Comparison of ENCODE assay signal across 8 cellular contexts in genomic region chr7:117871778-117872538, GRCh38. TPM values are rescaled to one million over a fixed set of nuclear protein-coding genes. Genes with fewer than 3 reads are reported as not detected.
A peak's percentile ranks its signal among the peaks of the same experiment; 100 is the strongest.
DNase-seq lines count a peak whose midpoint lies in the region; ATAC-seq and TF ChIP-seq lines count a peak whose summit lies in the region.

No MANE protein-coding gene starts in this region.

- H3K27ac ChIP-seq in A673 (ENCODE audit: low read depth, low read length, poor library complexity, severe bottlenecking) (peak overlapping the region; percentile 85), MM.1S (ENCODE audit: low read length) (no peak overlapping the region), mucosa of rectum (ENCODE audit: low read depth in 2 of 2, low read length in 2 of 2) (peak overlapping the region; percentile 32 to 34), aorta (ENCODE audit: low read depth in 1 of 2, low read length in 2 of 2) (no peak overlapping the region)

- TF ChIP-seq CTCF in A673 (conservative IDR thresholded peaks at IDR 0.05; ENCODE audit: low read depth, low read length) = no peak
- no peak for TF ChIP-seq CTCF in MM.1S (IDR thresholded peaks at IDR 0.05; ENCODE audit: low read length)
- no peak for TF ChIP-seq CTCF in epithelial cell of esophagus (IDR thresholded peaks at IDR 0.05; ENCODE audit: insufficient read depth, low read depth, low read length, missing control alignments)

- H3K4me3 ChIP-seq in A673 (ENCODE audit: low read depth, low read length, poor library complexity, severe bottlenecking) = peak overlapping the region; percentile 85
- no peak overlapping the region; the same call in 1 of the 2 replicates for H3K4me3 ChIP-seq in MM.1S (ENCODE audit: low read length)
- peak overlapping the region; percentile 60 for H3K4me3 ChIP-seq in epithelial cell of esophagus (ENCODE audit: low read length)
- H3K4me3 ChIP-seq in mucosa of rectum (ENCODE audit: low read length in 2 of 2) = peak overlapping the region; percentile 13 to 73
- peak overlapping the region; percentile 37 to 86 for H3K4me3 ChIP-seq in aorta (ENCODE audit: low read length in 2 of 2)

- H3K9ac ChIP-seq in MM.1S (ENCODE audit: low read length) (no peak overlapping the region), mucosa of rectum (ENCODE audit: low read depth in 1 of 2, low read length in 2 of 2) (peak overlapping the region in 1 of 2 donors; percentile 25)

- H3K4me1 ChIP-seq in A673 (ENCODE audit: insufficient read depth, low read length, poor library complexity, severe bottlenecking) = peaks cover 61% of the 10 kb centered on the region
- peaks cover 19% of the 10 kb centered on the region; the same call in 1 of the 2 replicates for H3K4me1 ChIP-seq in MM.1S (ENCODE audit: low read length)
- H3K4me1 ChIP-seq in mucosa of rectum (ENCODE audit: control insufficient read depth in 2 of 2, insufficient read depth in 2 of 2, low read length in 2 of 2) = peaks cover 0 to 4% of the 10 kb centered on the region in 2 donors
- no peaks in the 10 kb centered on the region for H3K4me1 ChIP-seq in aorta (ENCODE audit: control insufficient read depth in 1 of 2, insufficient read depth in 2 of 2, low read length in 2 of 2)

- CTCF ChIA-PET in A673 (lab: Charles Lee) = interaction anchor here (0.6 kb wide), 1 partner anchor 50 kb away, joined by 3 read pairs; no protein-coding TSS in a partner anchor

- intact Hi-C loops in A673 (cut with micrococcal nuclease; ENCODE audit: unreplicated experiment) = loop anchor here (2.0 to 5.0 kb wide), 2 partner anchors 100 to 121 kb away; no protein-coding TSS in a partner anchor
- intact Hi-C loops in aorta (cut with DNase I) = loop anchor here (5.0 to 10.0 kb wide), 3 partner anchors 87 to 303 kb away; no protein-coding TSS in a partner anchor

- DNase-seq in A673 (ENCODE audit: low spot score) (peak; percentile 63), MM.1S (no peak), epithelial cell of esophagus (ENCODE audit: low read depth) (peak; percentile 5), aorta (peak in 1 of 2 donors; percentile 47), NCI-H128 (lab: John Stamatoyannopoulos, UW; ENCODE audit: unreplicated experiment) (no peak), DMS153 treated with DMSO at 0.1 percent for 48 hours (lab: John Stamatoyannopoulos, UW; ENCODE audit: unreplicated experiment) (no peak)

- peak; percentile 68 for ATAC-seq in aorta (ENCODE audit: low FRiP score)
- ATAC-seq in GM19328 (IDR thresholded peaks at IDR 0.05; ENCODE audit: unreplicated experiment) = no peak

- H3F3A ChIP-seq in MM.1S (ENCODE audit: insufficient read depth, low read length) = no peaks in the 10 kb centered on the region

- peak overlapping the region; percentile 85; the same call in 1 of the 2 replicates for H2AFZ ChIP-seq in MM.1S (ENCODE audit: low read length)

- H3K79me2 ChIP-seq in MM.1S (ENCODE audit: low read length) = no peaks in the 10 kb centered on the region

- H3K4me2 ChIP-seq in MM.1S (ENCODE audit: low read depth, low read length) = peak overlapping the region; percentile 90; the same call in 1 of the 2 replicates

- H3K36me3 ChIP-seq in A673 (ENCODE audit: insufficient read depth, low read length, poor library complexity, severe bottlenecking) (no peaks in the 10 kb centered on the region), MM.1S (replicated peaks; ENCODE audit: insufficient read depth, low read length) (no peaks in the 10 kb centered on the region), mucosa of rectum (ENCODE audit: control insufficient read depth in 2 of 2, insufficient read depth in 2 of 2, low read length in 2 of 2) (no peaks in the 10 kb centered on the region), aorta (ENCODE audit: control insufficient read depth in 1 of 2, insufficient read depth in 2 of 2, low read length in 1 of 2) (no peaks in the 10 kb centered on the region)

- BruUV-seq in A673 (replicated peaks; lab: Mats Ljungman, UMichigan) = TSS peak; percentile 29

- H3K27me3 ChIP-seq in A673 (replicated peaks; ENCODE audit: insufficient read depth, low read depth, low read length, poor library complexity) (no peaks in the 10 kb centered on the region), MM.1S (replicated peaks; ENCODE audit: insufficient read depth, low read length) (peaks cover 9% of the 10 kb centered on the region; the same call in 1 of the 2 replicates), mucosa of rectum (ENCODE audit: control insufficient read depth in 2 of 2, insufficient read depth in 2 of 2, low read length in 2 of 2) (peaks cover 14 to 19% of the 10 kb centered on the region in 2 donors), aorta (ENCODE audit: control insufficient read depth in 1 of 2, insufficient read depth in 2 of 2, low read length in 1 of 2) (no peaks in the 10 kb centered on the region)

- H3K9me2 ChIP-seq in MM.1S (replicated peaks; ENCODE audit: insufficient read depth, low read length) = no peaks in the 10 kb centered on the region

- POLR2A ChIA-PET in A673 (lab: Charles Lee; ENCODE audit: low non-redundant PET) = no interaction called here

- H3K9me3 ChIP-seq in A673 (ENCODE audit: low read depth, low read length, poor library complexity, severe bottlenecking) (no peaks in the 10 kb centered on the region), MM.1S (replicated peaks; ENCODE audit: insufficient read depth, low read length) (no peaks in the 10 kb centered on the region), mucosa of rectum (ENCODE audit: control insufficient read depth in 2 of 2, low read length in 2 of 2) (no peaks in the 10 kb centered on the region), aorta (ENCODE audit: control insufficient read depth, low read length) (no peaks in the 10 kb centered on the region)

- no peaks in the 10 kb centered on the region for H4K20me1 ChIP-seq in MM.1S (ENCODE audit: insufficient read depth, low read length)

- 4 to 5% methylated on average over 18 of the region's 18 CpGs for WGBS in aorta, 2 donors

RNA-seq across cellular contexts. Expression of gene CTTNBP2, which starts 1.3 kb away (rescaled TPM):
- total RNA-seq in A673 (2021) = 21.8 and 26.3 TPM in 2 replicates
- total RNA-seq in aorta = 10 to 100 TPM; 15.9 to 29.6 TPM
- polyA plus RNA-seq in aorta = 1 to 10 TPM; 1.2 to 1.4 TPM

Comparison
In these comparisons a context has a peak if more than half of its experiments do, and no peak if none do; other contexts are left out.
1. DNase-seq: peak in A673 (single experiment) and epithelial cell of esophagus (single experiment); none in MM.1S (single experiment), NCI-H128 (single experiment) and DMS153 treated with DMSO at 0.1 percent for 48 hours (single experiment).
2. H3K27ac ChIP-seq: peak in A673 (single experiment) and mucosa of rectum (2 of 2); none in MM.1S (single experiment) and aorta (0 of 2).